ENCODE assay signal across 21 cellular contexts in the genomic region with DNA sequence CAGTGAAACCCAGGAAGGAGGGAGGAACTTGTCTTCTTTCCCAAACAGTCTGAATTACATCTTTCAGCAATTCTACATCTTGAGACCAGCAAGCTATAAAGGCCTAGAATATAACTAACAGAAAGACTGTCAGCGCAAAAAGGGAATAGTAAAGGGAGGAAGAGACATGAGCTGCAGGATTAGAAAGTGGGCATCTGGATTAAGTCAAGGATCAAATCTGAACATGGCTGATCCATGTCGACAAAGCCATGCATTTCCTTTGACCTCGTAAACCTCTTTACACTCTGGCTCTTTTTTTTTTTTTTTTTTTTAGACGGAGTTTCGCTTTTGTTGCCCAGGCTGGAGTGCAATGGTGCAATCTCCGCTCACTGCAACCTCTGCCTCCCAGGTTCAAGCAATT.
"Had no signal": no experiment of that assay in that cellular context is flagged by ENCODE, and none has a peak within 500 bp of the region (broad histone marks: within the 10 kb centered on the region; RNA-seq: fewer than 3 reads in every experiment).

No MANE protein-coding gene starts in this region.

- H3K4me1 ChIP-seq: adrenal gland, breast epithelium, Peyer's patch, SJSA1 had no signal

- H3K4me3 ChIP-seq: adrenal gland, breast epithelium, Peyer's patch, SJSA1 had no signal

- H3K9me3 ChIP-seq: adrenal gland, breast epithelium, Peyer's patch, SJSA1 had no signal

- H3K27me3 ChIP-seq: adrenal gland, breast epithelium, Peyer's patch, SJSA1 had no signal

- DNase-seq: activated CD4-positive, alpha-beta T cell treated with anti-CD3 and anti-CD28 coated beads for 48 hours; activated CD4-positive, alpha-beta T cell treated with anti-CD3 and anti-CD28 coated beads, Interleukin-2, amount 50 U/mL, for 4 hours; activated CD4-positive, CD25-positive, alpha-beta regulatory T cell treated with anti-CD3 and anti-CD28 coated beads, Interleukin-2, amount 50 U/mL, for 72 hours; activated CD8-positive, alpha-beta memory T cell treated with anti-CD3 and anti-CD28 coated beads, Interleukin-2, amount 50 U/mL, for 48 hours; activated CD8-positive, alpha-beta T cell treated with anti-CD3 and anti-CD28 coated beads, Interleukin-2, amount 10 ng/mL, durations not matched to agents 7 days and 5 days; activated naive CD4-positive, alpha-beta T cell treated with anti-CD3 and anti-CD28 coated beads, Interleukin-2, amount 50 U/mL, for 16 hours; activated naive CD8-positive, alpha-beta T cell treated with anti-CD3 and anti-CD28 coated beads, Interleukin-2, amount 10 ng/mL, durations not matched to agents 7 days and 5 days; activated T-cell treated with anti-CD3 and anti-CD28 coated beads, Interleukin-2, amount 50 U/mL, for 1 hour; adrenal gland; aorta; caudate nucleus; NCI-H1092; NCI-H1930; NCI-H345; NCI-H510A; NCI-H526 treated with DMSO at 0.1 percent for 48 hours; Peyer's patch; Right ventricle myocardium superior had no signal

- H3K27ac ChIP-seq: adrenal gland, breast epithelium, Peyer's patch, RWPE1, SJSA1 had no signal

- H3K36me3 ChIP-seq: adrenal gland, breast epithelium, Peyer's patch, SJSA1 had no signal
